ENCODE assay signal across 8 cellular contexts in genomic region chr15:72796515-72797337, GRCh38. TPM values are rescaled to one million over a fixed set of nuclear protein-coding genes. Genes with fewer than 3 reads are reported as not detected.
A peak's percentile ranks its signal among the peaks of the same experiment; 100 is the strongest.
DNase-seq lines count a peak whose midpoint lies in the region; ATAC-seq and TF ChIP-seq lines count a peak whose summit lies in the region.

No MANE protein-coding gene starts in this region.

- peak; percentile 94 for TF ChIP-seq CTCF in C4-2B (conservative IDR thresholded peaks at IDR 0.05)
- TF ChIP-seq CTCF in fibroblast of the aortic adventitia (IDR thresholded peaks at IDR 0.05; ENCODE audit: insufficient read depth, low read length), result peak; percentile 44
- peak; percentile 65 for TF ChIP-seq CTCF in natural killer cell (IDR thresholded peaks at IDR 0.05)

- no peaks in the 10 kb centered on the region for H3K4me1 ChIP-seq in aorta (ENCODE audit: control insufficient read depth in 1 of 2, insufficient read depth in 2 of 2, low read length in 2 of 2)

- peak overlapping the region in 1 of 2 donors; percentile 56 for H3K27ac Mint-ChIP-seq in natural killer cell

- intact Hi-C loops in natural killer cell (cut with micrococcal nuclease), result loop anchor here (1.0 to 5.0 kb wide), 3 partner anchors 74 to 476 kb away; no protein-coding TSS in a partner anchor
- intact Hi-C loops in aorta (cut with DNase I), result loop anchor here (2.0 to 5.0 kb wide), 2 partner anchors 196 to 284 kb away; no protein-coding TSS in a partner anchor

- H3K9me3 Mint-ChIP-seq in natural killer cell, result no peaks in the 10 kb centered on the region

- H3K9me3 ChIP-seq in aorta (ENCODE audit: control insufficient read depth, low read length), result no peaks in the 10 kb centered on the region

- no peaks in the 10 kb centered on the region for H3K27me3 ChIP-seq in aorta (ENCODE audit: control insufficient read depth in 1 of 2, insufficient read depth in 2 of 2, low read length in 1 of 2)

- no peaks in the 10 kb centered on the region for H3K36me3 ChIP-seq in aorta (ENCODE audit: control insufficient read depth in 1 of 2, insufficient read depth in 2 of 2, low read length in 1 of 2)

- H3K4me1 Mint-ChIP-seq in natural killer cell, result peaks cover 10 to 15% of the 10 kb centered on the region in 2 donors

- DNase-seq in NCI-H460 (ENCODE audit: extremely low read depth, low read depth) (peak; percentile 38), activated T-helper 1 cell treated with Interleukin-2 at 50 U/mL for 16 hours (ENCODE audit: low read depth) (peak; percentile 35), fibroblast of the aortic adventitia (ENCODE audit: low read depth) (peak; percentile 35), natural killer cell (peak; percentile 59), aorta (peak; percentile 88 to 89)

- 7 to 9% methylated on average over 47 to 72 of the region's 72 CpGs for WGBS in aorta, 2 donors

- H3K27ac ChIP-seq in C4-2B (peak overlapping the region; percentile 55), aorta (ENCODE audit: low read depth in 1 of 2, low read length in 2 of 2) (no peak overlapping the region)

- ATAC-seq in GM21360 (IDR thresholded peaks at IDR 0.05; ENCODE audit: unreplicated experiment), result peak; percentile 51
- ATAC-seq in natural killer cell, result peak; percentile 84 to 97 (median 95)
- ATAC-seq in aorta (ENCODE audit: low FRiP score), result peak; percentile 91
- no peak for ATAC-seq in HG03280 (IDR thresholded peaks at IDR 0.05; ENCODE audit: unreplicated experiment)

- H3K36me3 Mint-ChIP-seq in natural killer cell, result no peaks in the 10 kb centered on the region

- H3K4me3 Mint-ChIP-seq in natural killer cell, result peak overlapping the region; percentile 85

- H3K4me3 ChIP-seq in fibroblast of the aortic adventitia (ENCODE audit: low read depth, low read length), result peak overlapping the region; percentile 65
- H3K4me3 ChIP-seq in aorta (ENCODE audit: low read length in 2 of 2), result peak overlapping the region; percentile 36 to 83

- peaks cover 24 to 41% of the 10 kb centered on the region in 2 donors for H3K27me3 Mint-ChIP-seq in natural killer cell (ENCODE audit: low read depth in 2 of 2)

RNA-seq across cellular contexts. Expression of gene ADPGK, which starts 13.2 kb away (rescaled TPM):
- total RNA-seq in NCI-H460 (2014; rRNA removed; shearing (Covaris generic)), result 56.8 and 58.8 TPM in 2 replicates
- 155 and 213 TPM in 2 replicates for polyA plus RNA-seq in NCI-H460 (2014; cell fraction: nucleus; rRNA removed)
- total RNA-seq in fibroblast of the aortic adventitia (ENCODE audit: low replicate concordance) (43.9 and 86.1 TPM in 2 replicates), natural killer cell (100 to 1,000 TPM in 2 of 3 donors, 10 to 100 TPM in 1; 99.8 to 113 (median 101) TPM), aorta (10 to 100 TPM; 46.9 to 52.1 TPM)
- polyA plus RNA-seq in aorta, result 10 to 100 TPM; 11.3 to 32.7 TPM

Comparison
In these comparisons a context has a peak if more than half of its experiments do, and no peak if none do; other contexts are left out.
1. CTCF ChIP-seq: peak in every context shown above with its lines; median percentile 94 in C4-2B; 65 in natural killer cell; 44 in fibroblast of the aortic adventitia.
2. DNase-seq: peak in every context shown above with its lines; median percentile 88 in aorta; 59 in natural killer cell; 38 in NCI-H460; 35 in activated T-helper 1 cell treated with Interleukin-2 at 50 U/mL for 16 hours; 35 in fibroblast of the aortic adventitia.